Comparison of ENCODE assay signal across 14 cellular contexts in the genomic region with DNA sequence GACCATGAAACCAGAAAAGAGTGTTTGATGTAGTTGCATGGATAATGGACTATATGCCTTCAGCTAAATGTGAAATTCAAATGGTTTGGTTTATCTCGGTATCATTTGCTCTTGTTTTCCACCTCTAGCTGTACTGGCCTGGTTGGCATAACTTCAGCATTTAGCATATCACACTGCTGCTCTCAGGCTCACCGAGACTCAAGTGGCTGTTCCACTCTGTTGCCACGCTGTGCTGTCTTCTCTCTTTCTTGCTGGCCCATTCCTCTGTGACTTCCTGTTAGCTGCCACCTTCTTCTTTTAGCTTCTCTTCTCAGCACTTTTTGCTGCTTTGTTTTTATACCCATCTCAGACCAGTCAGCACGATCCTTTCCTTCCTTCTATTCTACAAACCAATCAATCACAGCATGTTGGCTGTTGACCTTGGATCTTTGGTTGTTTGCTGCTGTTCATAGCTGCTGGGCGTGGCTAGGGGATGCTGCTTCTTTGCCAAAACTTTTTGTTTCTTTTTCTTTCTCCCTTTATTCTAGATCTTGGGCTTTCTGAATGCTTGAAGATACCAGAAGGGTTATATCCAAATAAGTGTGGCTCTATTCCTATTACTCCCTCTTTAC. TPM values are rescaled to one million over a fixed set of nuclear protein-coding genes. Genes with fewer than 3 reads are reported as not detected.
DNase-seq lines count a peak whose midpoint lies in the region; ATAC-seq and TF ChIP-seq lines count a peak whose summit lies in the region.
"Had no signal": no experiment of that assay in that cellular context is flagged by ENCODE, and none has a peak within 500 bp of the region (broad histone marks: within the 10 kb centered on the region; RNA-seq: fewer than 3 reads in every experiment).

No MANE protein-coding gene starts in this region.

- H3K9me3 Mint-ChIP-seq in activated naive CD4-positive, alpha-beta T cell treated with anti-CD3 and anti-CD28 coated beads for 36 hours: no peaks in the 10 kb centered on the region
- H3K9me3 Mint-ChIP-seq in activated naive CD4-positive, alpha-beta T cell treated with anti-CD3 and anti-CD28 coated beads, Interleukin-2, amount 50 U/mL, for 72 hours: no peaks in the 10 kb centered on the region
- no peaks in the 10 kb centered on the region for H3K9me3 Mint-ChIP-seq in activated CD4-positive, alpha-beta memory T cell treated with anti-CD3 and anti-CD28 coated beads, Interleukin-2, amount 10 ng/mL, durations not matched to agents 7 days and 5 days

- DNase-seq in activated naive CD4-positive, alpha-beta T cell treated with anti-CD3 and anti-CD28 coated beads for 36 hours: no peak
- no peak for DNase-seq in activated naive CD4-positive, alpha-beta T cell treated with anti-CD3 and anti-CD28 coated beads, Interleukin-2, amount 50 U/mL, for 72 hours (ENCODE audit: low spot score in 2 of 2)
- no peak for DNase-seq in activated CD4-positive, alpha-beta memory T cell treated with anti-CD3 and anti-CD28 coated beads, Interleukin-2, amount 10 ng/mL, durations not matched to agents 7 days and 5 days
- DNase-seq in spleen: no peak
- no peak for DNase-seq in omental fat pad (ENCODE audit: low spot score)
- DNase-seq in activated CD8-positive, alpha-beta memory T cell treated with anti-CD3 and anti-CD28 coated beads, Interleukin-2, amount 50 U/mL, for 48 hours: no peak
- DNase-seq: H7, IMR-90, NCI-H446 treated with DMSO at 0.1 percent for 48 hours had no signal

- H3K27ac ChIP-seq in HEK293 (ENCODE audit: extremely low read depth, low read depth, low read length): no peak overlapping the region
- H3K27ac ChIP-seq in spleen: peak overlapping the region in 6 of 8 donors; percentile 26 to 57 (median 48)
- H3K27ac ChIP-seq: hepatocyte, vagina had no signal

- H3K4me3 ChIP-seq in HEK293 (ENCODE audit: low read depth, low read length): no peak overlapping the region
- H3K4me3 ChIP-seq in spleen: peak overlapping the region in 2 of 8 donors; percentile 0 to 2
- H3K4me3 ChIP-seq: dorsolateral prefrontal cortex, hepatocyte, vagina had no signal

- H3K27me3 ChIP-seq in spleen (replicated peaks in 1 of 7): no peaks in the 10 kb centered on the region
- H3K27me3 ChIP-seq: hepatocyte, vagina had no signal

- POLR2A ChIA-PET in HEK293 (lab: Yijun Ruan, JAX): no interaction called here
- POLR2A ChIA-PET in activated CD4-positive, alpha-beta memory T cell treated with anti-CD3 and anti-CD28 coated beads, Interleukin-2, amount 10 ng/mL, durations not matched to agents 7 days and 5 days (lab: Charles Lee): interaction anchor here (1.4 to 2.2 kb wide), 2 partner anchors 16 to 22 kb away, joined by 3 to 9 read pairs; no protein-coding TSS in a partner anchor

- H3K9me3 ChIP-seq in HEK293 (ENCODE audit: control insufficient read depth, insufficient read depth, low read depth, low read length) (no peaks in the 10 kb centered on the region), spleen (no peaks in the 10 kb centered on the region)
- H3K9me3 ChIP-seq: vagina had no signal

- no peak for ATAC-seq in activated naive CD4-positive, alpha-beta T cell treated with anti-CD3 and anti-CD28 coated beads, Interleukin-2, amount 50 U/mL, for 72 hours
- ATAC-seq in HG03457 (IDR thresholded peaks at IDR 0.05; ENCODE audit: unreplicated experiment) (no peak), omental fat pad (ENCODE audit: low FRiP score) (no peak)

- CTCF ChIA-PET in activated naive CD4-positive, alpha-beta T cell treated with anti-CD3 and anti-CD28 coated beads for 36 hours (lab: Charles Lee): interaction anchor here (0.6 to 2.2 kb wide), 4 partner anchors 7 to 60 kb away, joined by 3 to 8 read pairs (median 4); no protein-coding TSS in a partner anchor
- CTCF ChIA-PET in HEK293 (lab: Yijun Ruan, JAX): interaction anchor here (0.6 to 2.9 kb wide), 16 partner anchors 12 to 185 kb away, joined by 3 to 24 read pairs (median 4); no protein-coding TSS in a partner anchor
- CTCF ChIA-PET in activated CD4-positive, alpha-beta memory T cell treated with anti-CD3 and anti-CD28 coated beads, Interleukin-2, amount 10 ng/mL, durations not matched to agents 7 days and 5 days (lab: Charles Lee): interaction anchor here (0.9 to 1.6 kb wide), 3 partner anchors 13 to 23 kb away, joined by 3 to 5 read pairs (median 3); no protein-coding TSS in a partner anchor

- H3K4me3 Mint-ChIP-seq in activated naive CD4-positive, alpha-beta T cell treated with anti-CD3 and anti-CD28 coated beads for 36 hours: peak overlapping the region; percentile 11
- no peak overlapping the region for H3K4me3 Mint-ChIP-seq in activated CD4-positive, alpha-beta memory T cell treated with anti-CD3 and anti-CD28 coated beads, Interleukin-2, amount 10 ng/mL, durations not matched to agents 7 days and 5 days

- H3K4me1 ChIP-seq in HEK293 (ENCODE audit: control insufficient read depth, insufficient read depth, low read length) (no peaks in the 10 kb centered on the region), spleen (peaks cover 0 to 23% (median 8%) of the 10 kb centered on the region in 6 donors)

- no peak for TF ChIP-seq CTCF in HEK293 (tag by site-specific recombination; IDR thresholded peaks at IDR 0.05)
- no peak for TF ChIP-seq CTCF in spleen (IDR thresholded peaks at IDR 0.05 in 8 of 11, conservative IDR thresholded peaks at IDR 0.05 in 3 of 11)
- no peak for TF ChIP-seq CTCF in omental fat pad (IDR thresholded peaks at IDR 0.05)

- TF ChIP-seq POLR2A in spleen (IDR thresholded peaks at IDR 0.05): no peak

- H3K27me3 Mint-ChIP-seq in activated naive CD4-positive, alpha-beta T cell treated with anti-CD3 and anti-CD28 coated beads for 36 hours (ENCODE audit: low read depth): no peaks in the 10 kb centered on the region
- H3K27me3 Mint-ChIP-seq in activated CD4-positive, alpha-beta memory T cell treated with anti-CD3 and anti-CD28 coated beads, Interleukin-2, amount 10 ng/mL, durations not matched to agents 7 days and 5 days: no peaks in the 10 kb centered on the region

- peak overlapping the region; percentile 54 for H3K27ac Mint-ChIP-seq in activated naive CD4-positive, alpha-beta T cell treated with anti-CD3 and anti-CD28 coated beads for 36 hours
- H3K27ac Mint-ChIP-seq in activated naive CD4-positive, alpha-beta T cell treated with anti-CD3 and anti-CD28 coated beads, Interleukin-2, amount 50 U/mL, for 72 hours: peak overlapping the region in 1 of 2 donors; percentile 37
- H3K27ac Mint-ChIP-seq in activated CD4-positive, alpha-beta memory T cell treated with anti-CD3 and anti-CD28 coated beads, Interleukin-2, amount 10 ng/mL, durations not matched to agents 7 days and 5 days: peak overlapping the region; percentile 21

- peaks cover 5% of the 10 kb centered on the region for H3K36me3 Mint-ChIP-seq in activated naive CD4-positive, alpha-beta T cell treated with anti-CD3 and anti-CD28 coated beads for 36 hours (ENCODE audit: low read depth)
- H3K36me3 Mint-ChIP-seq in activated naive CD4-positive, alpha-beta T cell treated with anti-CD3 and anti-CD28 coated beads, Interleukin-2, amount 50 U/mL, for 72 hours: peaks cover 0 to 4% of the 10 kb centered on the region in 2 donors
- H3K36me3 Mint-ChIP-seq in activated CD4-positive, alpha-beta memory T cell treated with anti-CD3 and anti-CD28 coated beads, Interleukin-2, amount 10 ng/mL, durations not matched to agents 7 days and 5 days (ENCODE audit: low read depth): peaks cover 22% of the 10 kb centered on the region

- H3K4me1 Mint-ChIP-seq in activated naive CD4-positive, alpha-beta T cell treated with anti-CD3 and anti-CD28 coated beads for 36 hours (ENCODE audit: low read depth): peaks cover 30% of the 10 kb centered on the region
- H3K4me1 Mint-ChIP-seq in activated CD4-positive, alpha-beta memory T cell treated with anti-CD3 and anti-CD28 coated beads, Interleukin-2, amount 10 ng/mL, durations not matched to agents 7 days and 5 days: peaks cover 19% of the 10 kb centered on the region

- intact Hi-C loops in activated naive CD4-positive, alpha-beta T cell treated with anti-CD3 and anti-CD28 coated beads for 36 hours (cut with micrococcal nuclease): no loop called here
- intact Hi-C loops in spleen (cut with DNase I; ENCODE audit: low total_unique reads): no loop called here

- WGBS in spleen, 5 donors: 23 to 40% (median 34%) methylated on average over 5 of the region's 5 CpGs

- H3K36me3 ChIP-seq in HEK293 (ENCODE audit: control insufficient read depth in 2 of 2, insufficient read depth in 1 of 2, low read length in 2 of 2) (peaks cover 4 to 12% of the 10 kb centered on the region in 2 experiments; a peak in 2 of 3 replicates), spleen (peaks cover 0 to 27% (median 0%) of the 10 kb centered on the region in 6 donors)
- H3K36me3 ChIP-seq: vagina had no signal

TF ChIP-seq in HEK293, 187 proteins besides CTCF, POLR2A, EP300 and RAD21:
- TF ChIP-seq ZNF221 (tag by site-specific recombination; IDR thresholded peaks at IDR 0.05; ENCODE audit: borderline replicate concordance): no peak
- TF ChIP-seq ZNF341 (tag by site-specific recombination; IDR thresholded peaks at IDR 0.05; ENCODE audit: low read depth): peak; percentile 49; the same call in 1 of the 2 replicates

RNA-seq across cellular contexts. Expression of a gene that starts 24.0 kb away (rescaled TPM):
- 10 to 100 TPM; 14.2 to 14.4 TPM for total RNA-seq in activated naive CD4-positive, alpha-beta T cell treated with anti-CD3 and anti-CD28 coated beads for 36 hours
- 10 to 100 TPM; 26.0 to 30.3 TPM for total RNA-seq in activated naive CD4-positive, alpha-beta T cell treated with anti-CD3 and anti-CD28 coated beads, Interleukin-2, amount 50 U/mL, for 72 hours
- 10 to 100 TPM; 25.0 to 29.0 TPM for total RNA-seq in activated CD4-positive, alpha-beta memory T cell treated with anti-CD3 and anti-CD28 coated beads, Interleukin-2, amount 10 ng/mL, durations not matched to agents 7 days and 5 days
- 10 to 100 TPM; 17.8 to 36.0 (median 19.2) TPM for total RNA-seq in spleen
- polyA plus RNA-seq in spleen: 10 to 100 TPM; 17.5 to 35.6 (median 20.7) TPM
- 1 to 10 TPM; 5.1 to 9.7 (median 7.7) TPM for total RNA-seq in omental fat pad
